ENCODE assay signal across 24 cellular contexts in genomic region chr9:99147177-99147576, GRCh38.
"Had no signal": no experiment of that assay in that cellular context is flagged by ENCODE, and none has a peak within 500 bp of the region (broad histone marks: within the 10 kb centered on the region; RNA-seq: fewer than 3 reads in every experiment).

No MANE protein-coding gene starts in this region.

- H3K36me3 ChIP-seq: ovary had no signal

- H3K4me1 Mint-ChIP-seq: mesothelial cell of epicardium; stimulated activated memory B cell treated with anti-CD40 and anti-IgM and Interleukin-4, amounts not matched to agents 10 μg/mL and 1 μg/mL and 100 μg/mL, for 72 hours had no signal

- H3K27me3 Mint-ChIP-seq: naive B cell; progenitor cell of endocrine pancreas; stimulated activated memory B cell treated with anti-CD40 and anti-IgM and Interleukin-4, amounts not matched to agents 10 μg/mL and 1 μg/mL and 100 μg/mL, for 72 hours had no signal

- H3K27me3 ChIP-seq: ovary, right atrium auricular region, right lobe of liver, suprapubic skin, tibial artery, upper lobe of right lung had no signal

- ATAC-seq: left colon; right lobe of liver; stimulated activated memory B cell treated with anti-CD40 and anti-IgM and Interleukin-4, amounts not matched to agents 10 μg/mL and 1 μg/mL and 100 μg/mL, for 72 hours; upper lobe of right lung had no signal

- H3K4me1 ChIP-seq: right atrium auricular region, right lobe of liver, suprapubic skin, tibial artery, upper lobe of right lung had no signal

- H3K27ac ChIP-seq: left ventricle myocardium inferior, ovary, right atrium auricular region, right lobe of liver, suprapubic skin, tibial artery, upper lobe of right lung had no signal

- H3K9me3 ChIP-seq: left ventricle myocardium inferior, ovary, right atrium auricular region, right lobe of liver, suprapubic skin, thoracic aorta, tibial artery, upper lobe of right lung had no signal

- H3K27ac Mint-ChIP-seq: mesothelial cell of epicardium; naive B cell; progenitor cell of endocrine pancreas; stimulated activated memory B cell treated with anti-CD40 and anti-IgM and Interleukin-4, amounts not matched to agents 10 μg/mL and 1 μg/mL and 100 μg/mL, for 72 hours had no signal

- H3K9me3 Mint-ChIP-seq: mesothelial cell of epicardium; naive B cell; stimulated activated memory B cell treated with anti-CD40 and anti-IgM and Interleukin-4, amounts not matched to agents 10 μg/mL and 1 μg/mL and 100 μg/mL, for 72 hours had no signal

- H3K4me3 Mint-ChIP-seq: mesothelial cell of epicardium; naive B cell; stimulated activated memory B cell treated with anti-CD40 and anti-IgM and Interleukin-4, amounts not matched to agents 10 μg/mL and 1 μg/mL and 100 μg/mL, for 72 hours had no signal

- H3K4me3 ChIP-seq: left ventricle myocardium inferior, lung, ovary, right atrium auricular region, right lobe of liver, smooth muscle cell, suprapubic skin, thoracic aorta, tibial artery, upper lobe of right lung had no signal

- DNase-seq: hippocampal formation; kidney; left colon; left ventricle myocardium inferior; mesendoderm; naive B cell; ovary; right lobe of liver; stimulated activated CD4-positive, alpha-beta T cell treated with anti-CD3 and anti-CD28 coated beads, Interleukin-1b, Interleukin-23, amount 100 ng/mL, for 48 hours; stimulated activated CD4-positive, alpha-beta T cell treated with anti-CD3 and anti-CD28 coated beads, Interleukin-2, amount 100 ng/mL, for 48 hours; stimulated activated CD4-positive, alpha-beta T cell treated with anti-CD3 and anti-CD28 coated beads, Interleukin-4, amount 100 ng/mL, for 4 hours; stimulated activated CD8-positive, alpha-beta memory T cell treated with anti-CD3 and anti-CD28 coated beads, Interleukin-4, amount 100 ng/mL, for 48 hours; stimulated activated naive CD4-positive, alpha-beta T cell treated with Interleukin-2 at 50 U/mL for 16 hours; tibial artery; trophoblast cell; upper lobe of right lung had no signal
